ENCODE assay signal across 8 cellular contexts in the genomic region with DNA sequence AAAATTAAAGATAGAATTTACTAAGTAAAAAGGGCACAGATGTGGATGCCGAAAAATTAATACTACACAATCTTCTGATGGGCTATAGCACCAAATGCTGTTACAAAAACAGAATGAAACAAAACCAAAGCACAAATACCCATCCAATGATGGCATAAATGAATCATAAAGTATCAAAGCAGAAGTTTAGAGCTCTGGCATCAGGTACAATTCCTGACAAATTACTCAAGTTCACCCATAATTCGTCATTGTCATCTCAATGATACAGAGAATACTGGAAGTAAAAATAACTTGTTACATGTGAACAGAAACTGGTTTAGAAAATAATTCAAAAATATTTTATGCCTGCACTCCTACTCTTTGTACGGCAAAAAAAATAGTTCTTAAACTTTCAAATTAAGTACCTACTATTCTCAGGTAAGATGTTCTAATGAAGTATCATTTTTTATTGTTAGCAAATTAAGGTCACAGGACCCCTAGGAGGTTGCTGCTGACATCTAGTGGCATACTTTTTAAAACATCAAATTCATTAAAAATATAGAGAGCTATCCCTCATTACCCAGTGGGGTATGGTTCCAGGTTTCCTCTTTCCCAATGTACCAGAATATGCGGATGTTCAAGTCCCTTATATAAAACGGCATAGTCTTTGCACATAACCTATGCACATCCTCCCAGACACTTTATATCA.
DNase-seq lines count a peak whose midpoint lies in the region; ATAC-seq and TF ChIP-seq lines count a peak whose summit lies in the region.

No MANE protein-coding gene starts in this region.

- no peaks in the 10 kb centered on the region for H3K9me2 ChIP-seq in OCI-LY1 (ENCODE audit: low read depth, low read length)

- WGBS in upper lobe of left lung, 2 donors = 59 to 62% methylated on average over 5 of the region's 5 CpGs

- ATAC-seq in thoracic aorta (ENCODE audit: insufficient number of reproducible peaks, low FRiP score, low read depth) = no peak
- no peak for ATAC-seq in upper lobe of left lung (ENCODE audit: low FRiP score in 2 of 2)

- TF ChIP-seq CTCF in A673 (conservative IDR thresholded peaks at IDR 0.05; ENCODE audit: low read depth, low read length) = peak; percentile 61
- peak; percentile 45; the same call in 1 of the 2 replicates for TF ChIP-seq CTCF in OCI-LY1 (IDR thresholded peaks at IDR 0.05; ENCODE audit: low read length)
- TF ChIP-seq CTCF in thoracic aorta (IDR thresholded peaks at IDR 0.05) = peak; percentile 30
- TF ChIP-seq CTCF in upper lobe of left lung (IDR thresholded peaks at IDR 0.05) = peak in 3 of 6 experiments; percentile 8 to 31 (median 8)

- H3K36me3 ChIP-seq in A673 (ENCODE audit: insufficient read depth, low read length, poor library complexity, severe bottlenecking) (no peaks in the 10 kb centered on the region), OCI-LY1 (ENCODE audit: insufficient read depth, low read length) (no peaks in the 10 kb centered on the region), thoracic aorta (no peaks in the 10 kb centered on the region), upper lobe of left lung (no peaks in the 10 kb centered on the region)

- H2AFZ ChIP-seq in OCI-LY1 (ENCODE audit: low read length) = no peak overlapping the region

- no peak for TF ChIP-seq EP300 in upper lobe of left lung (IDR thresholded peaks at IDR 0.05)

- TF ChIP-seq POLR2A in upper lobe of left lung (IDR thresholded peaks at IDR 0.05) = no peak

- H3K27ac ChIP-seq in A673 (ENCODE audit: low read depth, low read length, poor library complexity, severe bottlenecking) = no peak overlapping the region
- no peak overlapping the region for H3K27ac ChIP-seq in OCI-LY1 (ENCODE audit: low read depth, low read length, poor library complexity, severe bottlenecking)
- peak overlapping the region; percentile 85 for H3K27ac ChIP-seq in epithelial cell of prostate
- no peak overlapping the region for H3K27ac ChIP-seq in thoracic aorta
- H3K27ac ChIP-seq in upper lobe of left lung = no peak overlapping the region

- H3K9me3 ChIP-seq in A673 (ENCODE audit: low read depth, low read length, poor library complexity, severe bottlenecking) (no peaks in the 10 kb centered on the region), OCI-LY1 (ENCODE audit: low read length) (no peaks in the 10 kb centered on the region), thoracic aorta (no peaks in the 10 kb centered on the region), upper lobe of left lung (no peaks in the 10 kb centered on the region)

- H3K4me1 ChIP-seq in A673 (ENCODE audit: insufficient read depth, low read length, poor library complexity, severe bottlenecking) (no peaks in the 10 kb centered on the region), OCI-LY1 (ENCODE audit: insufficient read depth, low read length, severe bottlenecking) (no peaks in the 10 kb centered on the region), thoracic aorta (ENCODE audit: control insufficient read depth in 1 of 2, low read depth in 2 of 2) (peaks cover 0 to 6% of the 10 kb centered on the region in 2 donors), upper lobe of left lung (no peaks in the 10 kb centered on the region)

- CTCF ChIA-PET in A673 (lab: Charles Lee) = interaction anchor here (0.6 to 0.7 kb wide), 3 partner anchors 23 to 618 kb away, joined by 3 to 7 read pairs (median 5); no protein-coding TSS in a partner anchor

- DNase-seq in A673 (ENCODE audit: low spot score) (peak; percentile 48), EL (peak; percentile 44), epithelial cell of prostate (ENCODE audit: low read depth, low spot score) (peak; percentile 44), thoracic aorta (ENCODE audit: low spot score) (no peak), upper lobe of left lung (no peak), cerebellum (ENCODE audit: low spot score) (no peak)
- no peak for DNase-seq in activated CD4-positive, alpha-beta T cell treated with anti-CD3 and anti-CD28 coated beads for 48 hours

- no peaks in the 10 kb centered on the region for H3K79me2 ChIP-seq in OCI-LY1 (ENCODE audit: insufficient read depth, low read length)

- H4K20me1 ChIP-seq in OCI-LY1 (ENCODE audit: insufficient read depth, low read length) = no peaks in the 10 kb centered on the region

- POLR2A ChIA-PET in A673 (lab: Charles Lee; ENCODE audit: low non-redundant PET) = no interaction called here

- BruUV-seq in A673 (replicated peaks; lab: Mats Ljungman, UMichigan) = no TSS peak

- intact Hi-C loops in A673 (cut with micrococcal nuclease; ENCODE audit: unreplicated experiment) = loop anchor here (2.0 to 5.0 kb wide), 3 partner anchors 367 to 593 kb away; no protein-coding TSS in a partner anchor

- no peaks in the 10 kb centered on the region for H3K27me3 ChIP-seq in A673 (replicated peaks; ENCODE audit: insufficient read depth, low read depth, low read length, poor library complexity)
- no peaks in the 10 kb centered on the region for H3K27me3 ChIP-seq in OCI-LY1 (ENCODE audit: insufficient read depth, low read length)
- H3K27me3 ChIP-seq in thoracic aorta (replicated peaks; ENCODE audit: insufficient read depth) = no peaks in the 10 kb centered on the region
- no peaks in the 10 kb centered on the region for H3K27me3 ChIP-seq in upper lobe of left lung

- no peak overlapping the region for H3K4me2 ChIP-seq in OCI-LY1 (ENCODE audit: low read length)

- H3K9ac ChIP-seq in OCI-LY1 (ENCODE audit: low read length) = no peak overlapping the region

- H3K4me3 ChIP-seq in A673 (ENCODE audit: low read depth, low read length, poor library complexity, severe bottlenecking) (no peak overlapping the region), OCI-LY1 (ENCODE audit: low read depth, low read length, poor library complexity, severe bottlenecking) (no peak overlapping the region), thoracic aorta (no peak overlapping the region), upper lobe of left lung (no peak overlapping the region)

- no peaks in the 10 kb centered on the region for H3F3A ChIP-seq in OCI-LY1 (ENCODE audit: insufficient read depth, low read length)

Comparison
In these comparisons a context has a peak if more than half of its experiments do, and no peak if none do; other contexts are left out.
1. DNase-seq: peak in A673 (single experiment), EL (single experiment) and epithelial cell of prostate (single experiment); none in thoracic aorta (single experiment), upper lobe of left lung (0 of 2), cerebellum (single experiment) and activated CD4-positive, alpha-beta T cell treated with anti-CD3 and anti-CD28 coated beads for 48 hours (single experiment).